In genomic region chr5:18687429-18687828, GRCh38 we compare ENCODE assay signal across 21 cellular contexts.
"Had no signal": no experiment of that assay in that cellular context is flagged by ENCODE, and none has a peak within 500 bp of the region (broad histone marks: within the 10 kb centered on the region; RNA-seq: fewer than 3 reads in every experiment).

No MANE protein-coding gene starts in this region.

- H3K36me3 Mint-ChIP-seq: mesothelial cell of epicardium, naive B cell had no signal

- H3K27me3 Mint-ChIP-seq: naive B cell had no signal

- H3K4me3 Mint-ChIP-seq: mesothelial cell of epicardium; naive B cell; naive thymus-derived CD8-positive, alpha-beta T cell had no signal

- H3K36me3 ChIP-seq: colonic mucosa, esophagus muscularis mucosa, heart right ventricle, left lung, lower lobe of right lung had no signal

- H3K27ac ChIP-seq: colonic mucosa, dorsolateral prefrontal cortex, esophagus muscularis mucosa, foreskin keratinocyte, heart right ventricle, left lung, lower lobe of right lung had no signal

- H3K4me1 Mint-ChIP-seq: mesothelial cell of epicardium; naive B cell; naive thymus-derived CD8-positive, alpha-beta T cell had no signal

- H3K27ac Mint-ChIP-seq: mesothelial cell of epicardium, naive B cell had no signal

- H3K4me3 ChIP-seq: colonic mucosa, dorsolateral prefrontal cortex, esophagus muscularis mucosa, heart right ventricle, left lung, lower lobe of right lung, mucosa of descending colon had no signal

- H3K9me3 Mint-ChIP-seq: mesothelial cell of epicardium had no signal

- H3K27me3 ChIP-seq: colonic mucosa, dorsolateral prefrontal cortex, esophagus muscularis mucosa, foreskin keratinocyte, heart right ventricle, left lung had no signal

- ATAC-seq: foreskin keratinocyte; heart right ventricle; left cardiac atrium; left lung; left ventricle myocardium superior; lower lobe of right lung; mucosa of descending colon; naive thymus-derived CD8-positive, alpha-beta T cell had no signal

- DNase-seq: colonic mucosa; cortex of kidney; dermis blood vessel endothelial cell; dorsolateral prefrontal cortex; effector CD4-positive, alpha-beta T cell; effector memory CD4-positive, alpha-beta T cell; foreskin keratinocyte; glutamatergic neuron; head of caudate nucleus; heart right ventricle; hippocampal formation; left cardiac atrium; left lung; left ventricle myocardium superior; lower lobe of right lung; mesenchymal stem cell; mucosa of descending colon; naive B cell; naive thymus-derived CD8-positive, alpha-beta T cell had no signal

- H3K4me1 ChIP-seq: colonic mucosa, esophagus muscularis mucosa, foreskin keratinocyte, heart right ventricle, left lung, lower lobe of right lung had no signal
